ENCODE assay signal across 8 cellular contexts in genomic region chr6:52352239-52353008, GRCh38. TPM values are rescaled to one million over a fixed set of nuclear protein-coding genes. Genes with fewer than 3 reads are reported as not detected.
A peak's percentile ranks its signal among the peaks of the same experiment; 100 is the strongest.
DNase-seq lines count a peak whose midpoint lies in the region; ATAC-seq, FAIRE-seq and TF ChIP-seq lines count a peak whose summit lies in the region.

No MANE protein-coding gene starts in this region.

- H2BK15ac ChIP-seq in H1 (ENCODE audit: low read length) = no peak overlapping the region; the same call in 1 of the 2 replicates

- H3K9me3 ChIP-seq in H1 (ENCODE audit: insufficient read depth in 2 of 2, low read depth in 1 of 2, low read length in 1 of 2) (no peaks in the 10 kb centered on the region), neutrophil (no peaks in the 10 kb centered on the region)

- DNase-seq in DMS79 treated with DMSO at 0.1 percent for 48 hours (lab: John Stamatoyannopoulos, UW) (peak; percentile 61), OCI-M2 (lab: John Stamatoyannopoulos, UW; ENCODE audit: unreplicated experiment) (peak; percentile 52), H1 (ENCODE audit: low read depth in 1 of 2, low spot score in 2 of 2) (no peak), NCI-H526 (lab: John Stamatoyannopoulos, UW) (no peak)
- no peak for DNase-seq in activated CD4-positive, alpha-beta memory T cell treated with anti-CD3 and anti-CD28 coated beads, Interleukin-2, amount 10 ng/mL, durations not matched to agents 7 days and 5 days

- no peak overlapping the region for H3K14ac ChIP-seq in H1 (ENCODE audit: insufficient read length)

- H3K36me3 Mint-ChIP-seq in activated CD4-positive, alpha-beta memory T cell treated with anti-CD3 and anti-CD28 coated beads, Interleukin-2, amount 10 ng/mL, durations not matched to agents 7 days and 5 days (ENCODE audit: low read depth) = no peaks in the 10 kb centered on the region

- H3K23me2 ChIP-seq in H1 (ENCODE audit: low read depth, low read length) = no peaks in the 10 kb centered on the region; the same call in 1 of the 2 replicates

- no peaks in the 10 kb centered on the region for H4K20me1 ChIP-seq in H1 (replicated peaks in 1 of 2; ENCODE audit: control insufficient read depth in 1 of 2, insufficient read depth in 2 of 2, low read length in 2 of 2)

- TF ChIP-seq RAD21 in H1 (IDR thresholded peaks at IDR 0.05 in 1 of 2, conservative IDR thresholded peaks at IDR 0.05 in 1 of 2; ENCODE audit: low read depth in 2 of 2, low read length in 2 of 2) = no peak

- POLR2A ChIA-PET in H1 (lab: Charles Lee; ENCODE audit: partially characterized antibody) = interaction anchor here (0.8 to 1.2 kb wide), 3 partner anchors 24 to 69 kb away, joined by 3 to 5 read pairs (median 4); no protein-coding TSS in a partner anchor
- POLR2A ChIA-PET in activated CD4-positive, alpha-beta memory T cell treated with anti-CD3 and anti-CD28 coated beads, Interleukin-2, amount 10 ng/mL, durations not matched to agents 7 days and 5 days (lab: Charles Lee) = interaction anchor here (1.7 to 2.2 kb wide), 2 partner anchors 9 kb away, joined by 5 to 14 read pairs; partner anchors contain the start of gene PAQR8

- no peaks in the 10 kb centered on the region for H3K36me3 ChIP-seq in H1 (ENCODE audit: control insufficient read depth in 2 of 4, insufficient read depth in 4 of 4, low read length in 3 of 4)
- H3K36me3 ChIP-seq in neutrophil = no peaks in the 10 kb centered on the region

- no peak for TF ChIP-seq POLR2A in H1 (IDR thresholded peaks at IDR 0.05; ENCODE audit: control extremely low read depth in 1 of 2, low read depth in 2 of 2, low read length in 2 of 2)

- no peak overlapping the region for H4K91ac ChIP-seq in H1 (replicated peaks; ENCODE audit: insufficient read length, low read length)

- H3K4me2 ChIP-seq in H1 (ENCODE audit: insufficient read depth in 1 of 2, low read depth in 2 of 2, low read length in 2 of 2) = no peak overlapping the region; a peak in 1 of 4 replicates

- no peak overlapping the region for H3K9ac ChIP-seq in H1 (replicated peaks in 1 of 4; ENCODE audit: extremely low read depth in 1 of 4, low read depth in 3 of 4, low read length in 3 of 4)

- H3K27me3 Mint-ChIP-seq in activated CD4-positive, alpha-beta memory T cell treated with anti-CD3 and anti-CD28 coated beads, Interleukin-2, amount 10 ng/mL, durations not matched to agents 7 days and 5 days = peaks cover 7% of the 10 kb centered on the region

- H3K27ac ChIP-seq in H1 (ENCODE audit: low read depth, low read length) (no peak overlapping the region), neutrophil (peak overlapping the region; percentile 68)

- H2BK5ac ChIP-seq in H1 (ENCODE audit: low read depth, low read length) = no peak overlapping the region

- no peaks in the 10 kb centered on the region for H3K79me2 ChIP-seq in H1 (ENCODE audit: control insufficient read depth in 1 of 2, insufficient read depth in 2 of 2, low read length in 2 of 2)

- H3K4me1 ChIP-seq in H1 (replicated peaks in 1 of 4; ENCODE audit: control insufficient read depth in 3 of 4, insufficient read depth in 4 of 4, low read length in 3 of 4) (no peaks in the 10 kb centered on the region), neutrophil (ENCODE audit: control insufficient read depth in 1 of 2, insufficient read depth in 1 of 2, low read depth in 1 of 2, low read length in 1 of 2) (peaks cover 25 to 31% of the 10 kb centered on the region in 2 experiments)

- no peak overlapping the region for H2BK12ac ChIP-seq in H1 (ENCODE audit: low read depth, low read length)

- no peak overlapping the region for H3K27ac Mint-ChIP-seq in activated CD4-positive, alpha-beta memory T cell treated with anti-CD3 and anti-CD28 coated beads, Interleukin-2, amount 10 ng/mL, durations not matched to agents 7 days and 5 days

- H3K79me1 ChIP-seq in H1 (ENCODE audit: low read depth, low read length) = no peaks in the 10 kb centered on the region

- no peak overlapping the region for H2BK120ac ChIP-seq in H1 (replicated peaks; ENCODE audit: low read depth, low read length)

- H3K4ac ChIP-seq in H1 (replicated peaks; ENCODE audit: insufficient read length, low read depth, low read length) = no peak overlapping the region

- H2AFZ ChIP-seq in H1 (ENCODE audit: low read length) = peak overlapping the region; percentile 49; the same call in 1 of the 2 replicates

- no peak overlapping the region; the same call in 1 of the 2 replicates for H2AK5ac ChIP-seq in H1 (ENCODE audit: low read depth, low read length)

- no peak overlapping the region for H4K8ac ChIP-seq in H1 (ENCODE audit: extremely low read depth, insufficient read depth, low read length)

- no peak for TF ChIP-seq EP300 in H1 (IDR thresholded peaks at IDR 0.05; ENCODE audit: borderline replicate concordance in 1 of 2, low read depth in 2 of 2, low read length in 2 of 2)

- no peak overlapping the region for H2BK20ac ChIP-seq in H1 (ENCODE audit: low read length)

- peak; percentile 88 for ATAC-seq in GM19455 (IDR thresholded peaks at IDR 0.05; ENCODE audit: unreplicated experiment)
- ATAC-seq in HG03439 (IDR thresholded peaks at IDR 0.05; ENCODE audit: unreplicated experiment) = peak; percentile 87

- H3K4me1 Mint-ChIP-seq in activated CD4-positive, alpha-beta memory T cell treated with anti-CD3 and anti-CD28 coated beads, Interleukin-2, amount 10 ng/mL, durations not matched to agents 7 days and 5 days = peaks cover 9% of the 10 kb centered on the region

- no peak for FAIRE-seq in H1 (lab: Jason Lieb, UNC)

- no peak overlapping the region for H3K18ac ChIP-seq in H1 (ENCODE audit: extremely low read depth, low read length)

- H3K4me3 ChIP-seq in H1 (ENCODE audit: extremely low read depth in 1 of 4, insufficient read depth in 2 of 4, low read depth in 3 of 4, low read length in 4 of 4) (no peak overlapping the region), neutrophil (ENCODE audit: low read depth in 1 of 2, low read length in 1 of 2) (no peak overlapping the region)

- CTCF ChIA-PET in H1 (lab: Charles Lee; ENCODE audit: partially characterized antibody) = interaction anchor here (0.9 to 1.7 kb wide), 4 partner anchors 11 to 88 kb away, joined by 3 to 4 read pairs (median 4); partner anchors contain the start of gene MCM3
- CTCF ChIA-PET in activated CD4-positive, alpha-beta memory T cell treated with anti-CD3 and anti-CD28 coated beads, Interleukin-2, amount 10 ng/mL, durations not matched to agents 7 days and 5 days (lab: Charles Lee) = interaction anchor here (0.7 to 2.0 kb wide), 3 partner anchors 10 to 148 kb away, joined by 3 to 5 read pairs (median 3); partner anchors contain the start of gene PAQR8

- H3K56ac ChIP-seq in H1 (replicated peaks; ENCODE audit: insufficient read length, low read depth, low read length) = no peak overlapping the region

- TF ChIP-seq CTCF in H1 (IDR thresholded peaks at IDR 0.05; ENCODE audit: control extremely low read depth in 1 of 3, insufficient read depth in 1 of 3, low read depth in 1 of 3, low read length in 3 of 3) = no peak
- TF ChIP-seq CTCF in neutrophil (IDR thresholded peaks at IDR 0.05) = no peak

- H4K5ac ChIP-seq in H1 (ENCODE audit: insufficient read length, low read depth, low read length) = no peak overlapping the region

- 81% methylated on average over 5 of the region's 5 CpGs; no CpG with 5 or more reads in 1 of the 2 experiments for WGBS in H1 (ENCODE audit: extremely low coverage in 1 of 2, insufficient coverage in 1 of 2, insufficient read length in 1 of 2, insufficient replicate concordance in 2 of 2, low coverage in 1 of 2, low lambda C conversion rate in 2 of 2, missing lambda C conversion rate in 1 of 2), 2 experiments

- no peaks in the 10 kb centered on the region for H3K9me3 Mint-ChIP-seq in activated CD4-positive, alpha-beta memory T cell treated with anti-CD3 and anti-CD28 coated beads, Interleukin-2, amount 10 ng/mL, durations not matched to agents 7 days and 5 days

- no peaks in the 10 kb centered on the region; a peak in 1 of 7 replicates for H3K27me3 ChIP-seq in H1 (replicated peaks in 1 of 4; ENCODE audit: control insufficient read depth in 3 of 4, extremely low read depth in 1 of 4, insufficient read depth in 3 of 4, low read length in 3 of 4)
- no peaks in the 10 kb centered on the region for H3K27me3 ChIP-seq in neutrophil

- H3K23ac ChIP-seq in H1 (ENCODE audit: insufficient read length) = no peak overlapping the region

- H3K4me3 Mint-ChIP-seq in activated CD4-positive, alpha-beta memory T cell treated with anti-CD3 and anti-CD28 coated beads, Interleukin-2, amount 10 ng/mL, durations not matched to agents 7 days and 5 days = no peak overlapping the region

TF ChIP-seq in H1, 55 proteins besides CTCF, POLR2A, EP300 and RAD21:
- TF ChIP-seq SAP30 (IDR thresholded peaks at IDR 0.05; ENCODE audit: insufficient read depth, insufficient replicate concordance, low read length) (no peak), GTF2F1 (IDR thresholded peaks at IDR 0.05; ENCODE audit: borderline replicate concordance, low read depth, low read length) (no peak), SIN3A (conservative IDR thresholded peaks at IDR 0.05 in 1 of 2, IDR thresholded peaks at IDR 0.05 in 1 of 2; ENCODE audit: low read depth in 1 of 2, low read length in 2 of 2) (no peak), KDM4A (IDR thresholded peaks at IDR 0.05; ENCODE audit: low read depth, low read length, severe bottlenecking) (no peak), CEBPB (IDR thresholded peaks at IDR 0.05; ENCODE audit: low read depth, low read length) (no peak), ASH2L (IDR thresholded peaks at IDR 0.05; ENCODE audit: low read length) (no peak), TBP (IDR thresholded peaks at IDR 0.05; ENCODE audit: low read depth, low read length) (no peak), ZNF274 (IDR thresholded peaks at IDR 0.05; ENCODE audit: borderline replicate concordance, extremely low read depth, low read length) (no peak)

RNA-seq across cellular contexts. Expression of gene PAQR8, which starts 9.5 kb away (rescaled TPM):
- 9.1 and 9.6 TPM in 2 replicates for total RNA-seq in H1 (2021; fragmentation: NEBNext Ultra II Directional; extraction: Animal tissue kit (Norgen Biotek cat#: 25700))
- 7.6 and 9.7 TPM in 2 replicates for polyA plus RNA-seq in H1 (2011; rRNA removed)
- polyA plus RNA-seq in H1 (2011; cell fraction: cytosol; rRNA removed) = 7.1 TPM
- polyA plus RNA-seq in H1 (2011; cell fraction: nucleus; rRNA removed) = 6.6 TPM
- polyA plus RNA-seq in H1 (2012, experiment 1 of 2) = 5.6 to 6.7 TPM (median 6.0 TPM) in 4 replicates
- polyA plus RNA-seq in H1 (2012, experiment 2 of 2) = 4.6 TPM
- 9.6 TPM for polyA plus RNA-seq in H1 (2013, experiment 1 of 2)
- 11.3 TPM for polyA plus RNA-seq in H1 (2013, experiment 2 of 2)
- polyA minus RNA-seq in H1 (2011; rRNA and poly(A)+ RNA removed) = 14.5 and 16.9 TPM in 2 replicates
- polyA minus RNA-seq in H1 (2011; cell fraction: cytosol; rRNA and poly(A)+ RNA removed) = 5.9 TPM
- 7.4 TPM for polyA minus RNA-seq in H1 (2011; cell fraction: nucleus; rRNA and poly(A)+ RNA removed)
- total RNA-seq in activated CD4-positive, alpha-beta memory T cell treated with anti-CD3 and anti-CD28 coated beads, Interleukin-2, amount 10 ng/mL, durations not matched to agents 7 days and 5 days = 10 to 100 TPM; 12.8 to 14.1 TPM

Comparison
In these comparisons a context has a peak if more than half of its experiments do, and no peak if none do; other contexts are left out.
1. DNase-seq: peak in DMS79 treated with DMSO at 0.1 percent for 48 hours (single experiment) and OCI-M2 (single experiment); none in H1 (0 of 2), NCI-H526 (0 of 2) and activated CD4-positive, alpha-beta memory T cell treated with anti-CD3 and anti-CD28 coated beads, Interleukin-2, amount 10 ng/mL, durations not matched to agents 7 days and 5 days (single experiment).